ENCODE assay signal across 8 cellular contexts in the genomic region with DNA sequence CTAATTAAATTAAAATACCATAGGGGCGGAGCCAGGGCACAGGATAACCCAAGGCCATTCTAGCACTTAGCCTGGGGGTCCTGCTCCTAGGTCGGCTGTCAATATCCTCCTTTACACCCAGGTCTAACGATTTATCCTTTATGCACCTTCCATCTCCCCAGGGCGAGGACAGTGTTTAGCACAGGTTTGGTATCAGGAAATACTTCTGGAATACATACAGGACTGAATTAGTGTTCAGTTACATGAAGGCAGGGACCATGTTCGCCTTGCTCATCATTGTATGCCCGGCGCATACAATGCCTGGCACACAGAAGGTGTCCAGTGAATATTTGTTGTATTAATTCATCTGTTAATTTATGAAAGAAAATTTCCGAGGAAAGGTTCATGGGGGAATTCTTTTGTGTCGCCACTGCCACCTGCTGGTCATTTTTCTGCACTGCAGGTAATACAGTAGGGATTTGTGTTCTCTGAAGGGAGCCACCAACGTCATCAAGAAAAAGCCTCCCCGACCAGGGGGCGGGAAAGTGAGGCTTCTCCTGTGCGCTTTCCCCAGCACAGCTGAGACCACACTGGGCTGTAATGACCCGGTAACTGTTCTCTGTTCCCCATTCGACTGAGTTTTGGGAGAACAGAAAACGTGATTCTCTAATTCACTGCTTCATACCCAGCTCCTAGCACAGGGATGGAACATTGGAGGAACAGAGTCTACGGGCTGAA.
A peak's percentile ranks its signal among the peaks of the same experiment; 100 is the strongest.
DNase-seq lines count a peak whose midpoint lies in the region; ATAC-seq and TF ChIP-seq lines count a peak whose summit lies in the region.

No MANE protein-coding gene starts in this region.

- H3K4me2 ChIP-seq in GM23248 (ENCODE audit: unreplicated experiment) = peak overlapping the region; percentile 59

- ATAC-seq in GM21423 (IDR thresholded peaks at IDR 0.05; ENCODE audit: unreplicated experiment) = no peak

- no peaks in the 10 kb centered on the region for H3K79me2 ChIP-seq in GM23248 (ENCODE audit: insufficient read depth)

- 9% methylated on average over 17 of the region's 17 CpGs for WGBS in GM23248 (ENCODE audit: low coverage in 1 of 2, low lambda C conversion rate in 2 of 2, missing lambda C conversion rate in 2 of 2), 2 experiments

- peak overlapping the region; percentile 32; the same call in 1 of the 2 replicates for H3K9ac ChIP-seq in GM23248

- peaks cover 10% of the 10 kb centered on the region for H3F3A ChIP-seq in GM23248 (ENCODE audit: insufficient read depth)

- H3K4me1 ChIP-seq in GM23248 (ENCODE audit: insufficient read depth) = peaks cover 19% of the 10 kb centered on the region

- H3K4me3 ChIP-seq in GM23248 = peak overlapping the region; percentile 44
- H3K4me3 ChIP-seq in choroid plexus epithelial cell (ENCODE audit: low read depth, low read length) = no peak overlapping the region
- H3K4me3 ChIP-seq in kidney epithelial cell (ENCODE audit: low read depth, low read length) = no peak overlapping the region

- peak; percentile 73 for DNase-seq in ACHN
- peak; percentile 72 for DNase-seq in GM23248
- peak; percentile 8 for DNase-seq in NCI-H345 treated with DMSO at 0.1 percent for 48 hours (lab: John Stamatoyannopoulos, UW; ENCODE audit: unreplicated experiment)
- peak; percentile 42 to 56 for DNase-seq in activated CD4-positive, alpha-beta T cell treated with anti-CD3 and anti-CD28 coated beads for 24 hours (ENCODE audit: low read depth in 2 of 2)
- DNase-seq in choroid plexus epithelial cell (ENCODE audit: low read depth) = peak; percentile 84
- DNase-seq in kidney epithelial cell (ENCODE audit: low read depth) = peak; percentile 29
- DNase-seq in stimulated activated CD4-positive, alpha-beta T cell treated with anti-CD3 and anti-CD28 coated beads, Interleukin-1b, Interleukin-23, amount 100 ng/mL, for 4 hours (ENCODE audit: low read depth in 2 of 2) = peak; percentile 47 to 60

- H3K36me3 ChIP-seq in GM23248 (ENCODE audit: low read depth) (no peaks in the 10 kb centered on the region), kidney epithelial cell (ENCODE audit: control insufficient read depth, insufficient read depth, low read length) (no peaks in the 10 kb centered on the region)

- H3K9me3 ChIP-seq in GM23248 (ENCODE audit: low read depth) = no peaks in the 10 kb centered on the region

- H3K27me3 ChIP-seq in GM23248 (replicated peaks; ENCODE audit: insufficient read depth) = no peaks in the 10 kb centered on the region
- no peaks in the 10 kb centered on the region for H3K27me3 ChIP-seq in kidney epithelial cell (ENCODE audit: control insufficient read depth, insufficient read depth, low read length)

- TF ChIP-seq CTCF in choroid plexus epithelial cell (conservative IDR thresholded peaks at IDR 0.05; ENCODE audit: low read depth, low read length) (peak; percentile 92), kidney epithelial cell (IDR thresholded peaks at IDR 0.05; ENCODE audit: insufficient read depth, low read length, poor library complexity, severe bottlenecking) (peak; percentile 92)

- no peaks in the 10 kb centered on the region for H4K20me1 ChIP-seq in GM23248 (ENCODE audit: insufficient read depth)

- no peaks in the 10 kb centered on the region for H3K9me2 ChIP-seq in GM23248 (ENCODE audit: insufficient read depth)

- no peak overlapping the region for H3K27ac ChIP-seq in GM23248

- peak overlapping the region; percentile 72 for H2AFZ ChIP-seq in GM23248

- in situ Hi-C loops in ACHN (cut with HindIII; ENCODE audit: low pct_ligation_motif_present, low pct_unique_long_range_greater_than_20kb, low sequenced_read_pairs) = no loop called here
- in situ Hi-C loops in GM23248 (cut with MboI) = no loop called here

Comparison
In these comparisons a context has a peak if more than half of its experiments do, and no peak if none do; other contexts are left out.
1. DNase-seq: peak in every context shown above with its lines; median percentile 84 in choroid plexus epithelial cell; 73 in ACHN; 72 in GM23248; 54 in stimulated activated CD4-positive, alpha-beta T cell treated with anti-CD3 and anti-CD28 coated beads, Interleukin-1b, Interleukin-23, amount 100 ng/mL, for 4 hours; 49 in activated CD4-positive, alpha-beta T cell treated with anti-CD3 and anti-CD28 coated beads for 24 hours; 29 in kidney epithelial cell; 8 in NCI-H345 treated with DMSO at 0.1 percent for 48 hours.